ENCODE assay signal across 12 cellular contexts in the genomic region with DNA sequence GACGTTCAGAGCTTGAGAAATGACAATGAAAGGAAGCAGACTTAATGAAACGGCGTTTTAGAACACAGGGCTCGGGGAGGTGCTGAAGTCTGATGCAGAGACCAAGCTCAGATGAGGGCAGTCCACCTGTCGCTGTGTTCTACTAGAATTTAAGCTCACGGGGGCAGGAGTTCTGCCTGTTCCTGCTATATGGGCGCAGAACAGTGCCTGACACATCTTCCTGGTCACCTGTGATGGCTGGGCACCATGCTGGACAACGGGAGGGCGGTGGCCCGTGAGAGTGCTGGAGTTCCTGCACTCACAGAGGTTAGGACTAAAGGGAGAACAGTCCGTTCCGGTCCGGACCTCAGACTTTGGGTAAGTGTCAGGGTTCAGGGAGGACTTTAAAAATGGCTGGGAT.
DNase-seq lines count a peak whose midpoint lies in the region; ATAC-seq and TF ChIP-seq lines count a peak whose summit lies in the region.
"Had no signal": no experiment of that assay in that cellular context is flagged by ENCODE, and none has a peak within 500 bp of the region (broad histone marks: within the 10 kb centered on the region; RNA-seq: fewer than 3 reads in every experiment).

No MANE protein-coding gene starts in this region.

- no peaks in the 10 kb centered on the region for H3K36me3 ChIP-seq in endodermal cell (ENCODE audit: control insufficient read depth, insufficient read depth, low read length)
- no peaks in the 10 kb centered on the region for H3K36me3 ChIP-seq in ovary
- H3K36me3 ChIP-seq: HAP-1 had no signal

- no peak for TF ChIP-seq POLR2A in ovary (IDR thresholded peaks at IDR 0.05)

- ATAC-seq in activated CD8-positive, alpha-beta memory T cell treated with anti-CD3 and anti-CD28 coated beads, Interleukin-2, amount 10 ng/mL, durations not matched to agents 7 days and 5 days: no peak

- no peak for TF ChIP-seq EP300 in ovary (IDR thresholded peaks at IDR 0.05)

- no peaks in the 10 kb centered on the region for H3K9me3 ChIP-seq in endodermal cell (ENCODE audit: control insufficient read depth, low read length)
- no peaks in the 10 kb centered on the region for H3K9me3 ChIP-seq in ovary
- H3K9me3 ChIP-seq: HAP-1 had no signal

- H3K27me3 ChIP-seq in endodermal cell (ENCODE audit: control insufficient read depth, insufficient read depth, low read length, poor library complexity, severe bottlenecking) (no peaks in the 10 kb centered on the region), ovary (no peaks in the 10 kb centered on the region)

- peak; percentile 26 for DNase-seq in activated CD8-positive, alpha-beta memory T cell treated with anti-CD3 and anti-CD28 coated beads for 24 hours
- no peak for DNase-seq in activated CD8-positive, alpha-beta memory T cell treated with anti-CD3 and anti-CD28 coated beads, Interleukin-2, amount 10 ng/mL, durations not matched to agents 7 days and 5 days
- peak; percentile 22 for DNase-seq in endodermal cell
- DNase-seq in ovary: peak in 3 of 5 donors; percentile 2 to 9 (median 3)
- no peak for DNase-seq in NCI-H187 (lab: John Stamatoyannopoulos, UW)
- DNase-seq in activated CD4-positive, alpha-beta T cell treated with anti-CD3 and anti-CD28 coated beads, Interleukin-2, amount 10 ng/mL, durations not matched to agents 7 days and 5 days: no peak
- no peak for DNase-seq in COLO829 (ENCODE audit: low spot score)
- DNase-seq: CD8-positive, alpha-beta memory T cell; DMS53; HFFc6 had no signal

- CTCF ChIA-PET in activated CD8-positive, alpha-beta memory T cell treated with anti-CD3 and anti-CD28 coated beads, Interleukin-2, amount 10 ng/mL, durations not matched to agents 7 days and 5 days (lab: Charles Lee): no interaction called here
- CTCF ChIA-PET in activated CD4-positive, alpha-beta T cell treated with anti-CD3 and anti-CD28 coated beads, Interleukin-2, amount 10 ng/mL, durations not matched to agents 7 days and 5 days (lab: Charles Lee): no interaction called here

- WGBS in endodermal cell (ENCODE audit: insufficient coverage in 1 of 2, insufficient read length in 1 of 2), 2 experiments: 88 to 95% methylated on average over 10 to 13 of the region's 13 CpGs
- WGBS in ovary, 3 donors: 80 to 83% (median 82%) methylated on average over 13 of the region's 13 CpGs

- no peak overlapping the region for H3K4me3 ChIP-seq in endodermal cell (ENCODE audit: low read length)
- no peak overlapping the region for H3K4me3 ChIP-seq in ovary
- H3K4me3 ChIP-seq: HAP-1 had no signal

- H3K27ac ChIP-seq in endodermal cell (ENCODE audit: low read depth, low read length) (no peak overlapping the region), ovary (no peak overlapping the region)
- H3K27ac ChIP-seq: 22Rv1 had no signal

- H3K9me3 Mint-ChIP-seq in activated CD8-positive, alpha-beta memory T cell treated with anti-CD3 and anti-CD28 coated beads, Interleukin-2, amount 10 ng/mL, durations not matched to agents 7 days and 5 days (ENCODE audit: low read depth): peaks cover 2% of the 10 kb centered on the region
- H3K9me3 Mint-ChIP-seq in endodermal cell: no peaks in the 10 kb centered on the region
- no peaks in the 10 kb centered on the region for H3K9me3 Mint-ChIP-seq in activated CD4-positive, alpha-beta T cell treated with anti-CD3 and anti-CD28 coated beads, Interleukin-2, amount 10 ng/mL, durations not matched to agents 7 days and 5 days

- H3K4me1 ChIP-seq in endodermal cell (ENCODE audit: control insufficient read depth, insufficient read depth, low read length) (no peaks in the 10 kb centered on the region), ovary (ENCODE audit: insufficient read depth) (no peaks in the 10 kb centered on the region)
- H3K4me1 ChIP-seq: HAP-1 had no signal

- no peak overlapping the region for H3K4me3 Mint-ChIP-seq in activated CD8-positive, alpha-beta memory T cell treated with anti-CD3 and anti-CD28 coated beads, Interleukin-2, amount 10 ng/mL, durations not matched to agents 7 days and 5 days
- H3K4me3 Mint-ChIP-seq in endodermal cell: no peak overlapping the region
- no peak overlapping the region for H3K4me3 Mint-ChIP-seq in activated CD4-positive, alpha-beta T cell treated with anti-CD3 and anti-CD28 coated beads, Interleukin-2, amount 10 ng/mL, durations not matched to agents 7 days and 5 days
- H3K4me3 Mint-ChIP-seq: CD8-positive, alpha-beta memory T cell; HFFc6 had no signal

- no peak overlapping the region for H3K27ac Mint-ChIP-seq in activated CD8-positive, alpha-beta memory T cell treated with anti-CD3 and anti-CD28 coated beads, Interleukin-2, amount 10 ng/mL, durations not matched to agents 7 days and 5 days
- no peak overlapping the region for H3K27ac Mint-ChIP-seq in endodermal cell
- no peak overlapping the region for H3K27ac Mint-ChIP-seq in activated CD4-positive, alpha-beta T cell treated with anti-CD3 and anti-CD28 coated beads, Interleukin-2, amount 10 ng/mL, durations not matched to agents 7 days and 5 days
- H3K27ac Mint-ChIP-seq: CD8-positive, alpha-beta memory T cell; HFFc6 had no signal

- POLR2A ChIA-PET in activated CD4-positive, alpha-beta T cell treated with anti-CD3 and anti-CD28 coated beads, Interleukin-2, amount 10 ng/mL, durations not matched to agents 7 days and 5 days (lab: Charles Lee): no interaction called here

- peaks cover 44% of the 10 kb centered on the region for H3K27me3 Mint-ChIP-seq in activated CD8-positive, alpha-beta memory T cell treated with anti-CD3 and anti-CD28 coated beads, Interleukin-2, amount 10 ng/mL, durations not matched to agents 7 days and 5 days
- H3K27me3 Mint-ChIP-seq in endodermal cell (ENCODE audit: insufficient read depth): peaks cover 2% of the 10 kb centered on the region
- peaks cover 5% of the 10 kb centered on the region for H3K27me3 Mint-ChIP-seq in activated CD4-positive, alpha-beta T cell treated with anti-CD3 and anti-CD28 coated beads, Interleukin-2, amount 10 ng/mL, durations not matched to agents 7 days and 5 days

- H3K36me3 Mint-ChIP-seq in activated CD8-positive, alpha-beta memory T cell treated with anti-CD3 and anti-CD28 coated beads, Interleukin-2, amount 10 ng/mL, durations not matched to agents 7 days and 5 days: no peaks in the 10 kb centered on the region
- H3K36me3 Mint-ChIP-seq in endodermal cell (ENCODE audit: low read depth): no peaks in the 10 kb centered on the region
- no peaks in the 10 kb centered on the region for H3K36me3 Mint-ChIP-seq in activated CD4-positive, alpha-beta T cell treated with anti-CD3 and anti-CD28 coated beads, Interleukin-2, amount 10 ng/mL, durations not matched to agents 7 days and 5 days (ENCODE audit: low read depth)
- H3K36me3 Mint-ChIP-seq: CD8-positive, alpha-beta memory T cell had no signal

- peaks cover 2% of the 10 kb centered on the region for H3K4me1 Mint-ChIP-seq in activated CD8-positive, alpha-beta memory T cell treated with anti-CD3 and anti-CD28 coated beads, Interleukin-2, amount 10 ng/mL, durations not matched to agents 7 days and 5 days
- no peaks in the 10 kb centered on the region for H3K4me1 Mint-ChIP-seq in endodermal cell
- no peaks in the 10 kb centered on the region for H3K4me1 Mint-ChIP-seq in activated CD4-positive, alpha-beta T cell treated with anti-CD3 and anti-CD28 coated beads, Interleukin-2, amount 10 ng/mL, durations not matched to agents 7 days and 5 days

- intact Hi-C loops in ovary (cut with DNase I): no loop called here

- no peak overlapping the region for H3K9ac ChIP-seq in endodermal cell (ENCODE audit: extremely low read depth, low read length, poor library complexity, severe bottlenecking)

- no peak for TF ChIP-seq CTCF in endodermal cell (conservative IDR thresholded peaks at IDR 0.05)
- no peak for TF ChIP-seq CTCF in ovary (IDR thresholded peaks at IDR 0.05)

Comparison
In these comparisons a context has a peak if more than half of its experiments do, and no peak if none do; other contexts are left out.
1. DNase-seq: peak in activated CD8-positive, alpha-beta memory T cell treated with anti-CD3 and anti-CD28 coated beads for 24 hours (single experiment), endodermal cell (single experiment) and ovary (3 of 5); none in activated CD8-positive, alpha-beta memory T cell treated with anti-CD3 and anti-CD28 coated beads, Interleukin-2, amount 10 ng/mL, durations not matched to agents 7 days and 5 days (single experiment), NCI-H187 (0 of 2), activated CD4-positive, alpha-beta T cell treated with anti-CD3 and anti-CD28 coated beads, Interleukin-2, amount 10 ng/mL, durations not matched to agents 7 days and 5 days (single experiment) and COLO829 (single experiment).